ENCODE assay signal across 1 cellular context in the genomic region with DNA sequence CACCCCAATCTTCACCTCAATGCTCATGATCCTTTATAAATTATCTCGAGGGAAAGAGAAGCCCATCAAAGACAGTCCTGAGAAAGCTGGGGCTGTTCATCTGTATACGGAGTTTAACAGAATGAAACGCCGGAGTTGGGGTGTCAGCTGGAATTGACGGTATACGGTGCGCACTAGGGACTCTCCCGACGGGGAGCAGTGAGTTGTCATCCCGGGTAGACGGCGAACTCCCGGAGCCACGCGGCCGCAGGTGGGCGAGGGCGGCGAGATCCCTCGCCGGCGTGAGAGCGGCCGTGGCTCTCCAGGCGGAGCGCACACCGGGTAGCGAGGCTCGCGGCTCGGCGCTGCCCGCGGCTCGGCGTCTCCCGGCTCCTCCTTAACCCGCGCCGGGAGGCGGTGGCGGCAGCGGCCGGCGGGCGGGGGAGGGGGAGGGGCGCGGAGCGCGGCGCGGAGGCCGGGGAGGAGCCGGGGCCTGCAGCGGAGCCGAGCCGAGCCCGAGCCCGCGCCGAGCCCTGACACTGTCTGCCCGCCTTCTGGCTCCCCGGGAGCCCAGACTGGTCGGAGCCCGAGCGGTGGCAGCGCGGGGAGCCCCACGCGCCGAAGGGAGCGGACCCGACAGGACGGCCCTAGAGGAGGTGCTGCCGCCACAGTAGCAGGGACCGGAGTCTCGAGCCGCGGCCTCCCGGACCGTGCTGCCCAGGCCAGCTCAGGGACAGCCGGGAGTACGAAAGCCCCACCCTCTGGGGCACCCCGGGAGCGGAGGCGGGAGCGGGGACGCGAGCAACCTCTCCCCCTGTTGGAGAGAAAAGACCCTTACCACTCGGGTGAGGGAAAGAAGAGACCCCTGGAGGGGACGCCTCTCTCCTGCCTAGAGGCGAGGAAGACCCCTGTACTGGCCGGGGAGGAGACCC.
TF ChIP-seq lines count a peak whose summit lies in the region.

A gene (plus strand): TSS at position 475 of the 911 bp plus-strand sequence. CDS start 7,117 bp downstream, outside the sequence.

TF ChIP-seq in H1, 55 proteins besides CTCF, POLR2A, EP300 and RAD21:
- TF ChIP-seq KDM4A (IDR thresholded peaks at IDR 0.05; ENCODE audit: low read depth, low read length, severe bottlenecking) = peak; percentile 68
- peak; percentile 23 to 59; a peak in 1 of 4 replicates for TF ChIP-seq SIN3A (conservative IDR thresholded peaks at IDR 0.05 in 1 of 2, IDR thresholded peaks at IDR 0.05 in 1 of 2; ENCODE audit: low read depth in 1 of 2, low read length in 2 of 2)
- peak; percentile 72 for TF ChIP-seq ASH2L (IDR thresholded peaks at IDR 0.05; ENCODE audit: low read length)
- TF ChIP-seq TBP (IDR thresholded peaks at IDR 0.05; ENCODE audit: low read depth, low read length) = no peak
- TF ChIP-seq, protein P1, sequence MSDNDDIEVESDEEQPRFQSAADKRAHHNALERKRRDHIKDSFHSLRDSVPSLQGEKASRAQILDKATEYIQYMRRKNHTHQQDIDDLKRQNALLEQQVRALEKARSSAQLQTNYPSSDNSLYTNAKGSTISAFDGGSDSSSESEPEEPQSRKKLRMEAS (IDR thresholded peaks at IDR 0.05) = peak; percentile 36; the same call in 1 of the 2 replicates
- peak in 1 of 2 experiments; percentile 70; a peak in 1 of 4 replicates for TF ChIP-seq HDAC2 (IDR thresholded peaks at IDR 0.05; ENCODE audit: borderline replicate concordance in 1 of 2, low read depth in 2 of 2, low read length in 2 of 2)
- no peak for TF ChIP-seq KDM1A (IDR thresholded peaks at IDR 0.05; ENCODE audit: borderline replicate concordance, low read length)
- TF ChIP-seq PHF8 (conservative IDR thresholded peaks at IDR 0.05; ENCODE audit: low read depth, low read length) = peak; percentile 46; the same call in 1 of the 2 replicates
- TF ChIP-seq, protein P2, sequence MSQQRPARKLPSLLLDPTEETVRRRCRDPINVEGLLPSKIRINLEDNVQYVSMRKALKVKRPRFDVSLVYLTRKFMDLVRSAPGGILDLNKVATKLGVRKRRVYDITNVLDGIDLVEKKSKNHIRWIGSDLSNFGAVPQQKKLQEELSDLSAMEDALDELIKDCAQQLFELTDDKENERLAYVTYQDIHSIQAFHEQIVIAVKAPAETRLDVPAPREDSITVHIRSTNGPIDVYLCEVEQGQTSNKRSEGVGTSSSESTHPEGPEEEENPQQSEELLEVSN (IDR thresholded peaks at IDR 0.05) = 0 out of 2 replicates have a peak, but pooled peaks have one; percentile 11
